26 cellular contexts compared by ENCODE assay signal in genomic region chr12:79267580-79267979, GRCh38.
"Had no signal": no experiment of that assay in that cellular context is flagged by ENCODE, and none has a peak within 500 bp of the region (broad histone marks: within the 10 kb centered on the region; RNA-seq: fewer than 3 reads in every experiment).

No MANE protein-coding gene starts in this region.

- H3K27ac ChIP-seq: ascending aorta, breast epithelium, cardiac muscle cell, colonic mucosa, VCaP had no signal

- H3K36me3 ChIP-seq: ascending aorta, breast epithelium, cardiac muscle cell, colonic mucosa had no signal

- H3K9me3 ChIP-seq: ascending aorta, breast epithelium, colonic mucosa had no signal

- H3K4me1 ChIP-seq: ascending aorta, breast epithelium, colonic mucosa had no signal

- H3K27ac Mint-ChIP-seq: activated B cell treated with CpG ODN at 0.5 μM for 24 hours; activated CD4-positive, alpha-beta memory T cell treated with anti-CD3 and anti-CD28 coated beads for 36 hours; activated CD8-positive, alpha-beta memory T cell treated with anti-CD3 and anti-CD28 coated beads, Interleukin-2, amount 10 ng/mL, durations not matched to agents 7 days and 5 days; activated CD8-positive, alpha-beta T cell treated with anti-CD3 and anti-CD28 coated beads, Interleukin-2, amount 10 ng/mL, durations not matched to agents 7 days and 5 days; activated naive CD4-positive, alpha-beta T cell treated with anti-CD3 and anti-CD28 coated beads for 36 hours; activated naive CD4-positive, alpha-beta T cell treated with anti-CD3 and anti-CD28 coated beads, Interleukin-2, amount 50 U/mL, for 72 hours; activated naive CD8-positive, alpha-beta T cell treated with anti-CD3 and anti-CD28 coated beads, Interleukin-2, amount 10 ng/mL, durations not matched to agents 7 days and 5 days; activated T-helper 1 cell treated with anti-CD3 and anti-CD28 coated beads, Interleukin-12 subunit alpha, Interleukin-12 subunit beta, Interleukin-2, Interleukin-4 antibody, amounts not matched to agents 30 ng/mL and 10 ng/mL and 1 ng/mL, durations not matched to agents 14 hours and 24 hours and 36 hours; activated T-helper 2 cell treated with anti-CD3 and anti-CD28 coated beads, Interferon-gamma antibody, Interleukin-2, Interleukin-4, amounts not matched to agents 10 μg/mL and 5 μg/mL and 100 μg/mL, durations not matched to agents 14 hours and 24 hours and 36 hours had no signal

- H3K9me3 Mint-ChIP-seq: activated B cell treated with CpG ODN at 0.5 μM for 24 hours; activated naive CD4-positive, alpha-beta T cell treated with anti-CD3 and anti-CD28 coated beads for 36 hours; activated naive CD8-positive, alpha-beta T cell treated with anti-CD3 and anti-CD28 coated beads, Interleukin-2, amount 10 ng/mL, durations not matched to agents 7 days and 5 days; activated T-helper 2 cell treated with anti-CD3 and anti-CD28 coated beads, Interferon-gamma antibody, Interleukin-2, Interleukin-4, amounts not matched to agents 10 μg/mL and 5 μg/mL and 100 μg/mL, durations not matched to agents 14 hours and 24 hours and 36 hours; brain had no signal

- DNase-seq: activated B cell treated with CpG ODN at 0.5 μM for 24 hours; activated CD4-positive, alpha-beta memory T cell treated with anti-CD3 and anti-CD28 coated beads for 36 hours; activated CD4-positive, alpha-beta T cell treated with anti-CD3 and anti-CD28 coated beads for 48 hours; activated CD8-positive, alpha-beta memory T cell treated with anti-CD3 and anti-CD28 coated beads, Interleukin-2, amount 10 ng/mL, durations not matched to agents 7 days and 5 days; activated CD8-positive, alpha-beta memory T cell treated with anti-CD3 and anti-CD28 coated beads, Interleukin-2, amount 50 U/mL, for 4 hours; activated CD8-positive, alpha-beta T cell treated with anti-CD3 and anti-CD28 coated beads, Interleukin-2, amount 10 ng/mL, durations not matched to agents 7 days and 5 days; activated effector memory CD4-positive, alpha-beta T cell treated with anti-CD3 and anti-CD28 coated beads, Interleukin-2, amount 50 U/mL, for 16 hours; activated naive CD4-positive, alpha-beta T cell treated with anti-CD3 and anti-CD28 coated beads for 36 hours; activated naive CD8-positive, alpha-beta T cell treated with anti-CD3 and anti-CD28 coated beads, Interleukin-2, amount 10 ng/mL, durations not matched to agents 7 days and 5 days; activated T-cell treated with anti-CD3 and anti-CD28 coated beads, Interleukin-2, amount 50 U/mL, for 1 hour; activated T-cell treated with anti-CD3 and anti-CD28 coated beads, Interleukin-2, amount 50 U/mL, for 48 hours; central memory CD4-positive, alpha-beta T cell; cerebellar nuclear complex; colonic mucosa; effector CD8-positive, alpha-beta T cell; foreskin fibroblast; head of caudate nucleus; T-helper 2 cell had no signal

- H3K27me3 ChIP-seq: ascending aorta, breast epithelium, cardiac muscle cell, colonic mucosa had no signal

- H3K36me3 Mint-ChIP-seq: activated CD4-positive, alpha-beta memory T cell treated with anti-CD3 and anti-CD28 coated beads for 36 hours; activated CD8-positive, alpha-beta memory T cell treated with anti-CD3 and anti-CD28 coated beads, Interleukin-2, amount 10 ng/mL, durations not matched to agents 7 days and 5 days; activated naive CD4-positive, alpha-beta T cell treated with anti-CD3 and anti-CD28 coated beads, Interleukin-2, amount 50 U/mL, for 72 hours; activated naive CD8-positive, alpha-beta T cell treated with anti-CD3 and anti-CD28 coated beads, Interleukin-2, amount 10 ng/mL, durations not matched to agents 7 days and 5 days; brain had no signal

- H3K4me1 Mint-ChIP-seq: activated B cell treated with CpG ODN at 0.5 μM for 24 hours; activated CD8-positive, alpha-beta memory T cell treated with anti-CD3 and anti-CD28 coated beads, Interleukin-2, amount 10 ng/mL, durations not matched to agents 7 days and 5 days; activated naive CD8-positive, alpha-beta T cell treated with anti-CD3 and anti-CD28 coated beads, Interleukin-2, amount 10 ng/mL, durations not matched to agents 7 days and 5 days had no signal

- H3K27me3 Mint-ChIP-seq: activated B cell treated with CpG ODN at 0.5 μM for 24 hours; activated CD4-positive, alpha-beta memory T cell treated with anti-CD3 and anti-CD28 coated beads for 36 hours; activated CD8-positive, alpha-beta memory T cell treated with anti-CD3 and anti-CD28 coated beads, Interleukin-2, amount 10 ng/mL, durations not matched to agents 7 days and 5 days; activated naive CD8-positive, alpha-beta T cell treated with anti-CD3 and anti-CD28 coated beads, Interleukin-2, amount 10 ng/mL, durations not matched to agents 7 days and 5 days; brain had no signal

- H3K4me3 Mint-ChIP-seq: activated B cell treated with CpG ODN at 0.5 μM for 24 hours; activated CD4-positive, alpha-beta memory T cell treated with anti-CD3 and anti-CD28 coated beads for 36 hours; activated CD8-positive, alpha-beta memory T cell treated with anti-CD3 and anti-CD28 coated beads, Interleukin-2, amount 10 ng/mL, durations not matched to agents 7 days and 5 days; activated CD8-positive, alpha-beta T cell treated with anti-CD3 and anti-CD28 coated beads, Interleukin-2, amount 10 ng/mL, durations not matched to agents 7 days and 5 days; activated naive CD4-positive, alpha-beta T cell treated with anti-CD3 and anti-CD28 coated beads for 36 hours; activated naive CD8-positive, alpha-beta T cell treated with anti-CD3 and anti-CD28 coated beads, Interleukin-2, amount 10 ng/mL, durations not matched to agents 7 days and 5 days; activated T-helper 1 cell treated with anti-CD3 and anti-CD28 coated beads, Interleukin-12 subunit alpha, Interleukin-12 subunit beta, Interleukin-2, Interleukin-4 antibody, amounts not matched to agents 30 ng/mL and 10 ng/mL and 1 ng/mL, durations not matched to agents 14 hours and 24 hours and 36 hours; brain had no signal

- H3K4me3 ChIP-seq: ascending aorta, breast epithelium, cardiac muscle cell, colonic mucosa had no signal
